In genomic region chr17:68600881-68601564, GRCh38 we compare ENCODE assay signal across 9 cellular contexts. TPM values are rescaled to one million over a fixed set of nuclear protein-coding genes. Genes with fewer than 3 reads are reported as not detected.
A peak's percentile ranks its signal among the peaks of the same experiment; 100 is the strongest.
DNase-seq lines count a peak whose midpoint lies in the region; ATAC-seq and TF ChIP-seq lines count a peak whose summit lies in the region.
"Had no signal": no experiment of that assay in that cellular context is flagged by ENCODE, and none has a peak within 500 bp of the region (broad histone marks: within the 10 kb centered on the region; RNA-seq: fewer than 3 reads in every experiment).

Gene FAM20A, minus strand, starts transcription at chr17:68601367. Its CDS starts 701 bp downstream, at chr17:68600666.

- BruUV-seq in OCI-LY7 (replicated peaks; lab: Mats Ljungman, UMichigan) = no TSS peak

- peaks cover 75% of the 10 kb centered on the region for H3K27me3 Mint-ChIP-seq in T-helper 2 cell treated with Interferon-gamma antibody and Interleukin-4, amounts not matched to agents 5 μg/mL and 100 μg/mL, for 36 hours (ENCODE audit: low read depth)
- peaks cover 74% of the 10 kb centered on the region for H3K27me3 Mint-ChIP-seq in nephron (ENCODE audit: low read depth)

- no peaks in the 10 kb centered on the region for H3K9me3 Mint-ChIP-seq in T-helper 2 cell treated with Interferon-gamma antibody and Interleukin-4, amounts not matched to agents 5 μg/mL and 100 μg/mL, for 36 hours
- no peaks in the 10 kb centered on the region for H3K9me3 Mint-ChIP-seq in nephron

- intact Hi-C loops in OCI-LY7 (cut with micrococcal nuclease; ENCODE audit: unreplicated experiment) = no loop called here

- ATAC-seq in HG03432 (IDR thresholded peaks at IDR 0.05; ENCODE audit: unreplicated experiment) = no peak

- in situ Hi-C loops in HAP-1 (cut with MboI; ENCODE audit: low sequenced_read_pairs) = no loop called here

- H3K36me3 ChIP-seq in HAP-1 (replicated peaks) = no peaks in the 10 kb centered on the region
- H3K36me3 ChIP-seq in OCI-LY7 (ENCODE audit: insufficient read depth, low read length) = no peaks in the 10 kb centered on the region

- H3K4me3 Mint-ChIP-seq in T-helper 2 cell treated with Interferon-gamma antibody and Interleukin-4, amounts not matched to agents 5 μg/mL and 100 μg/mL, for 36 hours = peak within 1 kb of the TSS; percentile 8
- H3K4me3 Mint-ChIP-seq in nephron = peak within 1 kb of the TSS; percentile 75 to 85 (median 79)

- peaks cover 4% of the 10 kb centered on the region for H3K36me3 Mint-ChIP-seq in T-helper 2 cell treated with Interferon-gamma antibody and Interleukin-4, amounts not matched to agents 5 μg/mL and 100 μg/mL, for 36 hours (ENCODE audit: low read depth)
- H3K36me3 Mint-ChIP-seq in nephron (ENCODE audit: low read depth) = no peaks in the 10 kb centered on the region

- peaks cover 2% of the 10 kb centered on the region for H3K4me1 Mint-ChIP-seq in T-helper 2 cell treated with Interferon-gamma antibody and Interleukin-4, amounts not matched to agents 5 μg/mL and 100 μg/mL, for 36 hours (ENCODE audit: low read depth)
- peaks cover 45% of the 10 kb centered on the region for H3K4me1 Mint-ChIP-seq in nephron

- H3K4me3 ChIP-seq in HAP-1 (peak within 1 kb of the TSS; percentile 56), fibroblast of mammary gland (ENCODE audit: control insufficient read depth, low read depth, low read length) (peak within 1 kb of the TSS; percentile 78), OCI-LY7 (ENCODE audit: low read depth, low read length, poor library complexity, severe bottlenecking) (no peak within 1 kb of the TSS)

- H2AFZ ChIP-seq in OCI-LY7 (ENCODE audit: low read length) = no peak within 1 kb of the TSS

- CTCF ChIA-PET in OCI-LY7 (lab: Charles Lee; ENCODE audit: unreplicated experiment) = no interaction called here

- peaks cover 50% of the 10 kb centered on the region for H3K4me1 ChIP-seq in HAP-1
- no peaks in the 10 kb centered on the region for H3K4me1 ChIP-seq in OCI-LY7 (ENCODE audit: insufficient read depth, low read length, poor library complexity, severe bottlenecking)

- POLR2A ChIA-PET in OCI-LY7 (lab: Charles Lee) = interaction anchor here (1.0 kb wide), 1 partner anchor 13 kb away, joined by 3 read pairs; no protein-coding TSS in a partner anchor

- peak; percentile 30 to 74 for DNase-seq in HAP-1 (ENCODE audit: low spot score in 2 of 2)
- no peak for DNase-seq in T-helper 2 cell treated with Interferon-gamma antibody and Interleukin-4, amounts not matched to agents 5 μg/mL and 100 μg/mL, for 36 hours (ENCODE audit: low spot score)
- no peak for DNase-seq in fibroblast of mammary gland (ENCODE audit: low read depth)
- DNase-seq in NCI-H2107 (lab: John Stamatoyannopoulos, UW) = no peak
- DNase-seq in OCI-LY7 (ENCODE audit: low spot score) = no peak
- DNase-seq in DMS153 (lab: John Stamatoyannopoulos, UW) = no peak

- no peaks in the 10 kb centered on the region for H3K9me2 ChIP-seq in OCI-LY7 (ENCODE audit: insufficient read depth, low read length)

- no peak within 1 kb of the TSS for H3K27ac ChIP-seq in OCI-LY7 (ENCODE audit: low read depth, low read length, poor library complexity, severe bottlenecking)

- H3K9me3 ChIP-seq in HAP-1 = 0 out of 2 replicates have a peak, but pooled peaks cover 3% of the 10 kb centered on the region
- no peaks in the 10 kb centered on the region for H3K9me3 ChIP-seq in OCI-LY7 (ENCODE audit: low read length)

- H3K27ac Mint-ChIP-seq in T-helper 2 cell treated with Interferon-gamma antibody and Interleukin-4, amounts not matched to agents 5 μg/mL and 100 μg/mL, for 36 hours = no peak within 1 kb of the TSS
- H3K27ac Mint-ChIP-seq in nephron = peak within 1 kb of the TSS in 2 of 3 experiments; percentile 75 to 87

- H3K27me3 ChIP-seq in HAP-1 (ENCODE audit: low read depth) = no peaks in the 10 kb centered on the region

- no peak within 1 kb of the TSS for H3K4me2 ChIP-seq in OCI-LY7 (ENCODE audit: low read length)

- TF ChIP-seq CTCF in fibroblast of mammary gland (conservative IDR thresholded peaks at IDR 0.05; ENCODE audit: control insufficient read depth, insufficient read depth, low read depth, low read length) = no peak
- TF ChIP-seq CTCF in nephron (IDR thresholded peaks at IDR 0.05; ENCODE audit: unreplicated experiment in 3 of 3) = no peak
- TF ChIP-seq CTCF in OCI-LY7 (conservative IDR thresholded peaks at IDR 0.05; ENCODE audit: low read length) = no peak

- H4K20me1 ChIP-seq in OCI-LY7 (ENCODE audit: insufficient read depth, low read length) = no peaks in the 10 kb centered on the region

- no peaks in the 10 kb centered on the region for H3K79me2 ChIP-seq in OCI-LY7 (ENCODE audit: insufficient read depth, low read depth, low read length)

RNA-seq across cellular contexts. Expression of gene FAM20A, which starts in this region (rescaled TPM):
- total RNA-seq in OCI-LY7 (2014; rRNA removed; shearing (Covaris generic)) = not detected in 2 replicates
- not detected in 2 replicates for total RNA-seq in OCI-LY7 (2022)
- total RNA-seq: lung microvascular endothelial cell had no signal

Comparison
In these comparisons a context has a peak if more than half of its experiments do, and no peak if none do; other contexts are left out.
1. DNase-seq: peak in HAP-1 (2 of 2); none in T-helper 2 cell treated with Interferon-gamma antibody and Interleukin-4, amounts not matched to agents 5 μg/mL and 100 μg/mL, for 36 hours (single experiment), fibroblast of mammary gland (single experiment), NCI-H2107 (single experiment), OCI-LY7 (single experiment) and DMS153 (single experiment).